Comparison of ENCODE assay signal across 20 cellular contexts in the genomic region with DNA sequence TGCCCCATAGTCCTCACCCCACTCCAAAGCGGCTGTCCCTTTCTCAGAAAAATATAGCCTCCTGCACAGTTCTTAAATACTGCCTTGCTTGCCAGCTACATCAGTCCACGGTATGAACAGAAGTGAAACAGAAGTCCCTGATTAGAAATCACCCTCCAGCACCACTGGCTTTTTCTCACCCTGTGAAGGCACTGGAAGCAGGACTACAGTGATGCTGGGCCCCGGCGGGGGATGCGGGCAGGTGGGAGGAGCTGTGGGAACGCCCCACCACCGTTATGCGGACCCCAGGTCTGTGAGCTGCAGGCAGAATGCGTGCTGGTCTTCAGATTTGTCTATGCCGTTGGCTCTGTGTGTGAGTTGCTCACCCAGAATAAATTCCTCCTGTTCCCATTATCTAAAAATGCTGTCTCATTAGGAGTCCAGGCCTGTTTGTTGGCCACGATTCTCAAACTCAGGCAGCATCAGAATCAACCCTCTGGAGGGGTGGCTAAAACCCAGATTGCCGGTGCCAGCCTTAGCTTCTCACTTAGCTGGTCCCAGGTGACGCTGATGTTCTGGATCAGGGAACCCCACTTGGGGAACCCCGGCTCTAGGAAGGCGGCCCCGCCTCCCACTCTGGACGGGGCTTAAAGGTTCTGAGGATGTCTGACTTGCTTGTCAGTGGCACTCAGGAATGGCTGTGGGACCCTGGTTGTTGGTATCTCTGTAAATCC.
DNase-seq lines count a peak whose midpoint lies in the region; TF ChIP-seq lines count a peak whose summit lies in the region.
"Had no signal": no experiment of that assay in that cellular context is flagged by ENCODE, and none has a peak within 500 bp of the region (broad histone marks: within the 10 kb centered on the region; RNA-seq: fewer than 3 reads in every experiment).

No MANE protein-coding gene starts in this region.

- H4K20me1 ChIP-seq in BLaER1: no peaks in the 10 kb centered on the region

- TF ChIP-seq POLR2A in esophagus squamous epithelium (IDR thresholded peaks at IDR 0.05): no peak

- H3K27ac ChIP-seq in BLaER1 (no peak overlapping the region), dorsolateral prefrontal cortex (peak overlapping the region in 56 of 59 donors; percentile 14 to 85 (median 65)), esophagus squamous epithelium (no peak overlapping the region)

- H3K4me1 ChIP-seq in BLaER1: peaks cover 81% of the 10 kb centered on the region
- H3K4me1 ChIP-seq in esophagus squamous epithelium: peaks cover 4 to 70% (median 7%) of the 10 kb centered on the region in 3 donors

- H3K9me3 Mint-ChIP-seq in osteocyte (ENCODE audit: unreplicated experiment): no peaks in the 10 kb centered on the region
- H3K9me3 Mint-ChIP-seq in activated CD4-positive, alpha-beta T cell treated with anti-CD3 and anti-CD28 coated beads, Interleukin-2, amount 10 ng/mL, durations not matched to agents 24 days and 14 days: no peaks in the 10 kb centered on the region
- H3K9me3 Mint-ChIP-seq: CD8-positive, alpha-beta T cell had no signal

- intact Hi-C loops in dorsolateral prefrontal cortex (cut with DNase I): no loop called here
- intact Hi-C loops in activated CD4-positive, alpha-beta T cell treated with anti-CD3 and anti-CD28 coated beads, Interleukin-2, amount 10 ng/mL, durations not matched to agents 24 days and 14 days (cut with micrococcal nuclease): no loop called here
- intact Hi-C loops in esophagus squamous epithelium (cut with DNase I): no loop called here

- H3K36me3 ChIP-seq in BLaER1: no peaks in the 10 kb centered on the region
- H3K36me3 ChIP-seq in esophagus squamous epithelium: no peaks in the 10 kb centered on the region

- H3K4me3 Mint-ChIP-seq in osteocyte (ENCODE audit: unreplicated experiment): no peak overlapping the region
- H3K4me3 Mint-ChIP-seq in activated CD4-positive, alpha-beta T cell treated with anti-CD3 and anti-CD28 coated beads, Interleukin-2, amount 10 ng/mL, durations not matched to agents 24 days and 14 days: no peak overlapping the region
- H3K4me3 Mint-ChIP-seq: CD8-positive, alpha-beta T cell had no signal

- WGBS in esophagus squamous epithelium, 2 donors: 47% methylated on average over 3 of the region's 17 CpGs; no CpG with 5 or more reads in 1 of the 2 donors

- H3K4me3 ChIP-seq in BLaER1 (no peak overlapping the region), dorsolateral prefrontal cortex (no peak overlapping the region), esophagus squamous epithelium (no peak overlapping the region)
- H3K4me3 ChIP-seq: GM12878, K562 had no signal

- in situ Hi-C loops in ACHN (cut with HindIII; ENCODE audit: low pct_ligation_motif_present, low pct_unique_long_range_greater_than_20kb, low sequenced_read_pairs): no loop called here

- H3K27me3 ChIP-seq in BLaER1: no peaks in the 10 kb centered on the region
- H3K27me3 ChIP-seq in dorsolateral prefrontal cortex: no peaks in the 10 kb centered on the region
- no peaks in the 10 kb centered on the region for H3K27me3 ChIP-seq in esophagus squamous epithelium

- no peak overlapping the region for H3K9ac ChIP-seq in BLaER1

- DNase-seq in NCI-H1694 treated with DMSO at 0.1 percent for 48 hours (lab: John Stamatoyannopoulos, UW): peak; percentile 57
- DNase-seq in dorsolateral prefrontal cortex: peak in 2 of 10 donors; percentile 22 to 53
- peak; percentile 76 for DNase-seq in osteocyte (ENCODE audit: extremely low spot score, unreplicated experiment)
- no peak for DNase-seq in activated CD4-positive, alpha-beta T cell treated with anti-CD3 and anti-CD28 coated beads, Interleukin-2, amount 10 ng/mL, durations not matched to agents 24 days and 14 days
- no peak for DNase-seq in iPS-NIHi7 (ENCODE audit: extremely low spot score)
- DNase-seq in esophagus squamous epithelium (lab: John Stamatoyannopoulos, UW): no peak
- no peak for DNase-seq in ACHN
- DNase-seq: Calu3, HCEC 1CT, NCI-H1105 treated with DMSO at 0.1 percent for 48 hours, NCI-H187 treated with DMSO at 0.1 percent for 48 hours, NCI-H2227 treated with DMSO at 0.1 percent for 48 hours, NCI-H524 treated with DMSO at 0.1 percent for 48 hours, PC-3, RPMI8226, SHP77 treated with DMSO at 0.1 percent for 48 hours had no signal

- no peak overlapping the region for H3K27ac Mint-ChIP-seq in osteocyte (ENCODE audit: unreplicated experiment)
- H3K27ac Mint-ChIP-seq in activated CD4-positive, alpha-beta T cell treated with anti-CD3 and anti-CD28 coated beads, Interleukin-2, amount 10 ng/mL, durations not matched to agents 24 days and 14 days: no peak overlapping the region
- H3K27ac Mint-ChIP-seq: CD8-positive, alpha-beta T cell had no signal

- H3K4me2 ChIP-seq in BLaER1: peak overlapping the region; percentile 92

- no peaks in the 10 kb centered on the region for H3K27me3 Mint-ChIP-seq in osteocyte (ENCODE audit: unreplicated experiment)
- H3K27me3 Mint-ChIP-seq in activated CD4-positive, alpha-beta T cell treated with anti-CD3 and anti-CD28 coated beads, Interleukin-2, amount 10 ng/mL, durations not matched to agents 24 days and 14 days: no peaks in the 10 kb centered on the region

- TF ChIP-seq CTCF in dorsolateral prefrontal cortex (IDR thresholded peaks at IDR 0.05 in 54 of 56, conservative IDR thresholded peaks at IDR 0.05 in 2 of 56; ENCODE audit: low read depth in 1 of 56, partially characterized antibody in 56 of 56) (no peak), osteocyte (IDR thresholded peaks at IDR 0.05) (no peak), esophagus squamous epithelium (IDR thresholded peaks at IDR 0.05) (no peak)

- H3K4me1 Mint-ChIP-seq in osteocyte (ENCODE audit: unreplicated experiment): peaks cover 44% of the 10 kb centered on the region
- H3K4me1 Mint-ChIP-seq in activated CD4-positive, alpha-beta T cell treated with anti-CD3 and anti-CD28 coated beads, Interleukin-2, amount 10 ng/mL, durations not matched to agents 24 days and 14 days: no peaks in the 10 kb centered on the region

- H3K9me3 ChIP-seq in BLaER1 (no peaks in the 10 kb centered on the region; the same call in 1 of the 2 replicates), esophagus squamous epithelium (no peaks in the 10 kb centered on the region)

- H3K36me3 Mint-ChIP-seq in osteocyte (ENCODE audit: unreplicated experiment): no peaks in the 10 kb centered on the region
- no peaks in the 10 kb centered on the region for H3K36me3 Mint-ChIP-seq in activated CD4-positive, alpha-beta T cell treated with anti-CD3 and anti-CD28 coated beads, Interleukin-2, amount 10 ng/mL, durations not matched to agents 24 days and 14 days (ENCODE audit: low read depth)
- H3K36me3 Mint-ChIP-seq: CD8-positive, alpha-beta T cell had no signal

Comparison
In these comparisons a context has a peak if more than half of its experiments do, and no peak if none do; other contexts are left out.
1. H3K27ac ChIP-seq: peak in dorsolateral prefrontal cortex (56 of 59); none in BLaER1 (single experiment) and esophagus squamous epithelium (0 of 4).
2. DNase-seq: peak in NCI-H1694 treated with DMSO at 0.1 percent for 48 hours (single experiment) and osteocyte (single experiment); none in activated CD4-positive, alpha-beta T cell treated with anti-CD3 and anti-CD28 coated beads, Interleukin-2, amount 10 ng/mL, durations not matched to agents 24 days and 14 days (single experiment), iPS-NIHi7 (single experiment), esophagus squamous epithelium (single experiment) and ACHN (single experiment).